10 cellular contexts compared by ENCODE assay signal in genomic region chr12:56581418-56582145, GRCh38. TPM values are rescaled to one million over a fixed set of nuclear protein-coding genes. Genes with fewer than 3 reads are reported as not detected.
DNase-seq lines count a peak whose midpoint lies in the region; ATAC-seq and TF ChIP-seq lines count a peak whose summit lies in the region.
"Had no signal": no experiment of that assay in that cellular context is flagged by ENCODE, and none has a peak within 500 bp of the region (broad histone marks: within the 10 kb centered on the region; RNA-seq: fewer than 3 reads in every experiment).

No MANE protein-coding gene starts in this region.

- no peaks in the 10 kb centered on the region for H3K27me3 Mint-ChIP-seq in natural killer cell treated with Interleukin-12 subunit alpha and Interleukin-12 subunit beta and Interleukin-15 and Interleukin-18, amount 100 ng/mL, for 72 hours

- CTCF ChIA-PET in PC-9 (lab: Charles Lee), result interaction anchor here (0.6 kb wide), 1 partner anchor 20 kb away, joined by 8 read pairs; no protein-coding TSS in a partner anchor

- peak overlapping the region; percentile 74 to 79 for H3K27ac Mint-ChIP-seq in natural killer cell treated with Interleukin-12 subunit alpha and Interleukin-12 subunit beta and Interleukin-15 and Interleukin-18, amount 100 ng/mL, for 72 hours

- peak overlapping the region; percentile 22; the same call in 1 of the 2 replicates for H3K4me2 ChIP-seq in PC-9

- peaks cover 39% of the 10 kb centered on the region for H3F3A ChIP-seq in PC-9 (ENCODE audit: insufficient read depth, low read depth)

- H2AFZ ChIP-seq in PC-9, result no peak overlapping the region

- peaks cover 28% of the 10 kb centered on the region for H3K4me1 ChIP-seq in PC-9 (replicated peaks; ENCODE audit: insufficient read depth)
- H3K4me1 ChIP-seq in ascending aorta, result no peaks in the 10 kb centered on the region

- H3K4me3 ChIP-seq in PC-9 (no peak overlapping the region), astrocyte of the spinal cord (ENCODE audit: low read depth, low read length) (no peak overlapping the region), ascending aorta (no peak overlapping the region)
- H3K4me3 ChIP-seq: gastroesophageal sphincter had no signal

- intact Hi-C loops in PC-9 (cut with micrococcal nuclease; ENCODE audit: unreplicated experiment), result no loop called here
- intact Hi-C loops in ascending aorta (cut with DNase I), result no loop called here

- TF ChIP-seq CTCF in PC-9 (conservative IDR thresholded peaks at IDR 0.05), result no peak
- TF ChIP-seq CTCF in astrocyte of the spinal cord (IDR thresholded peaks at IDR 0.05; ENCODE audit: low read depth, low read length), result no peak
- no peak for TF ChIP-seq CTCF in ascending aorta (IDR thresholded peaks at IDR 0.05)

- H4K20me1 ChIP-seq in PC-9 (ENCODE audit: insufficient read depth), result no peaks in the 10 kb centered on the region

- no peaks in the 10 kb centered on the region for H3K36me3 Mint-ChIP-seq in natural killer cell treated with Interleukin-12 subunit alpha and Interleukin-12 subunit beta and Interleukin-15 and Interleukin-18, amount 100 ng/mL, for 72 hours

- H3K27ac ChIP-seq in PC-9 (peak overlapping the region; percentile 67), ascending aorta (no peak overlapping the region)

- no peak for TF ChIP-seq POLR2A in erythroblast (IDR thresholded peaks at IDR 0.05; ENCODE audit: low read length)

- H3K4me3 Mint-ChIP-seq in natural killer cell treated with Interleukin-12 subunit alpha and Interleukin-12 subunit beta and Interleukin-15 and Interleukin-18, amount 100 ng/mL, for 72 hours, result peak overlapping the region; percentile 66
- H3K4me3 Mint-ChIP-seq: neural crest cell had no signal

- H3K36me3 ChIP-seq in PC-9 (ENCODE audit: low read depth) (peaks cover 23% of the 10 kb centered on the region), ascending aorta (peaks cover 27 to 57% of the 10 kb centered on the region in 2 donors)

- POLR2A ChIA-PET in PC-9 (lab: Charles Lee; ENCODE audit: unreplicated experiment), result no interaction called here

- BruUV-seq in PC-9 (replicated peaks; lab: Mats Ljungman, UMichigan), result no TSS peak

- no peaks in the 10 kb centered on the region for H3K9me2 ChIP-seq in PC-9 (ENCODE audit: insufficient read depth)

- ATAC-seq in GM18511 (IDR thresholded peaks at IDR 0.05; ENCODE audit: unreplicated experiment), result peak; percentile 45
- ATAC-seq in natural killer cell treated with Interleukin-12 subunit alpha and Interleukin-12 subunit beta and Interleukin-15 and Interleukin-18, amount 100 ng/mL, for 72 hours, result peak; percentile 93 to 98
- no peak for ATAC-seq in HG03342 (IDR thresholded peaks at IDR 0.05; ENCODE audit: unreplicated experiment)
- ATAC-seq: gastroesophageal sphincter had no signal

- no peaks in the 10 kb centered on the region for H3K9me3 ChIP-seq in PC-9 (ENCODE audit: insufficient read depth, low read depth)
- no peaks in the 10 kb centered on the region for H3K9me3 ChIP-seq in ascending aorta
- H3K9me3 ChIP-seq: gastroesophageal sphincter had no signal

- H3K27me3 ChIP-seq in PC-9 (ENCODE audit: insufficient read depth, low read depth), result no peaks in the 10 kb centered on the region
- no peaks in the 10 kb centered on the region for H3K27me3 ChIP-seq in ascending aorta
- H3K27me3 ChIP-seq: gastroesophageal sphincter had no signal

- peaks cover 14 to 17% of the 10 kb centered on the region in 2 donors for H3K4me1 Mint-ChIP-seq in natural killer cell treated with Interleukin-12 subunit alpha and Interleukin-12 subunit beta and Interleukin-15 and Interleukin-18, amount 100 ng/mL, for 72 hours (ENCODE audit: low read depth in 2 of 2)
- H3K4me1 Mint-ChIP-seq: neural crest cell had no signal

- no peak for DNase-seq in PC-9
- DNase-seq in astrocyte of the spinal cord (ENCODE audit: low read depth, low spot score), result peak; percentile 46
- DNase-seq in natural killer cell treated with Interleukin-12 subunit alpha and Interleukin-12 subunit beta and Interleukin-15 and Interleukin-18, amount 100 ng/mL, for 72 hours (ENCODE audit: low spot score), result peak; percentile 65
- DNase-seq in NCI-H446 treated with DMSO at 0.1 percent for 48 hours (lab: John Stamatoyannopoulos, UW), result no peak
- DNase-seq in ascending aorta (ENCODE audit: low spot score in 2 of 2), result no peak
- DNase-seq in erythroblast (lab: John Stamatoyannopoulos, UW), result no peak

- no peaks in the 10 kb centered on the region for H3K79me2 ChIP-seq in PC-9 (ENCODE audit: low read depth)

- in situ Hi-C loops in astrocyte of the spinal cord (cut with HindIII; ENCODE audit: low sequenced_read_pairs), result no loop called here

- no peaks in the 10 kb centered on the region for H3K9me3 Mint-ChIP-seq in natural killer cell treated with Interleukin-12 subunit alpha and Interleukin-12 subunit beta and Interleukin-15 and Interleukin-18, amount 100 ng/mL, for 72 hours
- H3K9me3 Mint-ChIP-seq: neural crest cell had no signal

RNA-seq across cellular contexts. Expression of gene BAZ2A, which starts 48.5 kb away (rescaled TPM):
- 99.5 and 115 TPM in 2 replicates for total RNA-seq in PC-9 (2021)
- 100 to 1,000 TPM; 140 to 153 TPM for total RNA-seq in natural killer cell treated with Interleukin-12 subunit alpha and Interleukin-12 subunit beta and Interleukin-15 and Interleukin-18, amount 100 ng/mL, for 72 hours
- 118 TPM for total RNA-seq in ascending aorta

RNA-seq across cellular contexts. Expression of gene RBMS2, which starts 60.0 kb away (rescaled TPM):
- total RNA-seq in PC-9 (2021) (44.7 and 81.8 TPM in 2 replicates), ascending aorta (21.3 TPM)
- total RNA-seq in natural killer cell treated with Interleukin-12 subunit alpha and Interleukin-12 subunit beta and Interleukin-15 and Interleukin-18, amount 100 ng/mL, for 72 hours, result 1 to 10 TPM; 1.5 to 2.9 TPM

Comparison
In these comparisons a context has a peak if more than half of its experiments do, and no peak if none do; other contexts are left out.
1. DNase-seq: peak in astrocyte of the spinal cord (single experiment) and natural killer cell treated with Interleukin-12 subunit alpha and Interleukin-12 subunit beta and Interleukin-15 and Interleukin-18, amount 100 ng/mL, for 72 hours (single experiment); none in PC-9 (0 of 2), NCI-H446 treated with DMSO at 0.1 percent for 48 hours (single experiment), ascending aorta (0 of 2) and erythroblast (0 of 2).